ENCODE assay signal across 8 cellular contexts in genomic region chr16:75251280-75252048, GRCh38. TPM values are rescaled to one million over a fixed set of nuclear protein-coding genes. Genes with fewer than 3 reads are reported as not detected.
DNase-seq lines count a peak whose midpoint lies in the region; ATAC-seq and TF ChIP-seq lines count a peak whose summit lies in the region.

BCAR1 (minus strand) TSS chr16:75251624; CDS start chr16:75251482, 142 bp downstream.

- no peaks in the 10 kb centered on the region for H3K9me3 ChIP-seq in PC-3 (ENCODE audit: low read length)

- no TSS peak for BruUV-seq in PC-3 (replicated peaks; lab: Mats Ljungman, UMichigan)

- POLR2A ChIA-PET in PC-3 (lab: Charles Lee; ENCODE audit: unreplicated experiment), result no interaction called here

- peak within 1 kb of the TSS; percentile 89 for H3K4me3 ChIP-seq in PC-3 (ENCODE audit: low read length)
- peak within 1 kb of the TSS; percentile 88 for H3K4me3 ChIP-seq in kidney epithelial cell (ENCODE audit: low read depth, low read length)

- 0 out of 2 replicates have a peak within 1 kb of the TSS, but pooled peaks have one; percentile 38 for H2AFZ ChIP-seq in PC-3 (ENCODE audit: low read length)

- H3K9ac ChIP-seq in PC-3 (ENCODE audit: low read length), result peak within 1 kb of the TSS; percentile 92

- H3K27me3 ChIP-seq in PC-3 (ENCODE audit: low read length) (no peaks in the 10 kb centered on the region), kidney epithelial cell (ENCODE audit: control insufficient read depth, insufficient read depth, low read length) (no peaks in the 10 kb centered on the region)

- H3K36me3 ChIP-seq in PC-3 (ENCODE audit: low read depth, low read length) (no peaks in the 10 kb centered on the region), kidney epithelial cell (ENCODE audit: control insufficient read depth, insufficient read depth, low read length) (no peaks in the 10 kb centered on the region)

- H3K79me2 ChIP-seq in PC-3 (ENCODE audit: low read length), result peaks cover 88% of the 10 kb centered on the region

- H3K4me2 ChIP-seq in PC-3 (ENCODE audit: low read length), result peak within 1 kb of the TSS; percentile 93

- peaks cover 19% of the 10 kb centered on the region for H4K20me1 ChIP-seq in PC-3 (ENCODE audit: low read length)

- peak within 1 kb of the TSS; percentile 50 for H3K27ac ChIP-seq in PC-3 (ENCODE audit: low read length)
- H3K27ac ChIP-seq in cingulate gyrus (ENCODE audit: low read depth, low read length), result peak within 1 kb of the TSS; percentile 98

- no peaks in the 10 kb centered on the region for H3F3A ChIP-seq in PC-3 (ENCODE audit: low read length, unreplicated experiment)

- DNase-seq in EH (ENCODE audit: low read depth) (peak; percentile 97), PC-3 (peak; percentile 77), kidney epithelial cell (ENCODE audit: low read depth) (no peak), smooth muscle cell of the brain vasculature (ENCODE audit: low read depth, low spot score) (peak; percentile 60)

- no peaks in the 10 kb centered on the region for H3K9me2 ChIP-seq in PC-3 (replicated peaks; ENCODE audit: low read length)

- ATAC-seq in GM19372 (IDR thresholded peaks at IDR 0.05; ENCODE audit: low read depth, unreplicated experiment) (peak; percentile 83), HG03442 (IDR thresholded peaks at IDR 0.05; ENCODE audit: unreplicated experiment) (peak; percentile 68), PC-3 (peak; percentile 76), HG02970 (IDR thresholded peaks at IDR 0.05; ENCODE audit: low FRiP score, unreplicated experiment) (no peak)

- peaks cover 54% of the 10 kb centered on the region for H3K4me1 ChIP-seq in PC-3 (ENCODE audit: insufficient read depth, low read length)

- intact Hi-C loops in PC-3 (cut with micrococcal nuclease), result loop anchor here (5.0 kb wide), 1 partner anchor 136 kb away; no protein-coding TSS in a partner anchor

- TF ChIP-seq CTCF in PC-3 (conservative IDR thresholded peaks at IDR 0.05; ENCODE audit: low read depth, low read length), result no peak
- no peak for TF ChIP-seq CTCF in kidney epithelial cell (IDR thresholded peaks at IDR 0.05; ENCODE audit: insufficient read depth, low read length, poor library complexity, severe bottlenecking)

- CTCF ChIA-PET in PC-3 (lab: Charles Lee), result no interaction called here

RNA-seq across cellular contexts. Expression of gene BCAR1, which starts in this region (rescaled TPM):
- total RNA-seq in PC-3 (2014; rRNA removed) (49.3 and 68.0 TPM in 2 replicates), kidney epithelial cell (93.8 and 119 TPM in 2 replicates)
